Comparison of ENCODE assay signal across 1 cellular context in the genomic region with DNA sequence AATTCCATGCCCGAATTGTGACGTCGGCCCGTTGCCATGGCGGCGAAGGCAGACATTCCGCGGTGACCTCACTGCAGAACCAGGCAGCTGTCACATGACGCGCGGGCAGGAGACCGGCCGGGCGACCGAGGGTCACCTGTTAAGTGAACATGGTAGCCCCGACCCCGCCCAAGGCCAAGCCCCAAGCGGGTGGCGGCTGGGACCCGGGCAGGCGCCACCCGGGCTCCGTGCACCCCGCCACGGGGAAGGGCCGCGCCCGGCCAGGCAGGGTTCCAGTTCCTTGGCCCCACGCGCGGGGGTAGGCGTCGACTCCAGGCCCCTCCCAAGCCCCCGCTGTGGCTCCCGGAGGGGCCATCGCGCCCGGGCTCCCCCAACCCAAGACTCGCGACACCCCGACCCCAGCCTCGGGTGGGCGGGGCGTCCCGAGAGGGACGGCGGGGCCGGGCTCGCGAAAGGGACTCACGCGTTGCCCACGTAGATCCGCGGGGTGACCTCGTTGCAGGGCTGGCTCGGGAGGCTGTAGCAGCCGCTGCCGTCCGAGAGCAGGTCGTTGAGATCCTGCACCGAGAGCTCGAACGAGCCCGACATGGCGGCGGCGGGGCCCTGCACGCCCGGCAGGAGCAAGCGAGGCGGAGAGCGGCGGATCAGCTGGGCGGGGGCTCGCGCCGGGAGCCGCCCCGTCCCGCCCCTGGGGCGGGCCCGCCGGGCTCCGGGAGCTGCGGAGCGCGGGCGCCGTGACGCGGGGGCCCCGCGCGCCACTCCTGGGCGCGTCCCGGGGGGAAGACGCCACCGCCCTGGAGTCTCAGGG.
A peak's percentile ranks its signal among the peaks of the same experiment; 100 is the strongest.
TF ChIP-seq lines count a peak whose summit lies in the region.

DUSP3 (minus strand) TSS at position 641 of the 808 bp plus-strand sequence; CDS start at position 588, 53 bp downstream.

TF ChIP-seq in HepG2, 621 proteins besides CTCF, POLR2A, EP300 and RAD21 (continued from another document and continues in another):
- peak; percentile 90 for TF ChIP-seq ZBTB39 (CRISPR knock-in tag; IDR thresholded peaks at IDR 0.05)
- TF ChIP-seq ZSCAN9 (CRISPR knock-in tag; IDR thresholded peaks at IDR 0.05; ENCODE audit: borderline replicate concordance): no peak
- 0 out of 2 replicates have a peak, but pooled peaks have one; percentile 71 for TF ChIP-seq MEIS2 (CRISPR knock-in tag; IDR thresholded peaks at IDR 0.05)
- TF ChIP-seq DMAP1 (CRISPR knock-in tag; IDR thresholded peaks at IDR 0.05): peak; percentile 93
- peak; percentile 80; the same call in 1 of the 2 replicates for TF ChIP-seq ZNF761 (CRISPR knock-in tag; conservative IDR thresholded peaks at IDR 0.05)
- peak; percentile 76 for TF ChIP-seq ZNF225 (CRISPR knock-in tag; IDR thresholded peaks at IDR 0.05)
- TF ChIP-seq PCBP2 (optimal IDR thresholded peaks at IDR 0.05; ENCODE audit: low read depth, low read length, poor library complexity, severe bottlenecking): no peak
- TF ChIP-seq ZMYM4 (CRISPR knock-in tag; IDR thresholded peaks at IDR 0.05): peak; percentile 62
- peak; percentile 95 for TF ChIP-seq RFX5 (IDR thresholded peaks at IDR 0.05; ENCODE audit: low read depth, low read length)
- TF ChIP-seq ZNF713 (CRISPR knock-in tag; IDR thresholded peaks at IDR 0.05): 0 out of 2 replicates have a peak, but pooled peaks have one; percentile 77
- peak; percentile 88 for TF ChIP-seq CREM (IDR thresholded peaks at IDR 0.05)
- TF ChIP-seq CREM (CRISPR knock-in tag; IDR thresholded peaks at IDR 0.05): no peak
- TF ChIP-seq RFX3 (CRISPR knock-in tag; IDR thresholded peaks at IDR 0.05): peak; percentile 96
- TF ChIP-seq ZNF253 (CRISPR knock-in tag; IDR thresholded peaks at IDR 0.05; ENCODE audit: borderline replicate concordance): peak; percentile 88; the same call in 1 of the 2 replicates
- peak; percentile 59 for TF ChIP-seq ZNF441 (CRISPR knock-in tag; IDR thresholded peaks at IDR 0.05; ENCODE audit: borderline replicate concordance)
- TF ChIP-seq MED13 (CRISPR knock-in tag; IDR thresholded peaks at IDR 0.05): peak; percentile 51; the same call in 1 of the 2 replicates
- peak; percentile 65; the same call in 1 of the 2 replicates for TF ChIP-seq EEA1 (CRISPR knock-in tag; IDR thresholded peaks at IDR 0.05; ENCODE audit: borderline replicate concordance)
- TF ChIP-seq ZFP1 (CRISPR knock-in tag; IDR thresholded peaks at IDR 0.05): no peak
- 0 out of 2 replicates have a peak, but pooled peaks have one; percentile 73 for TF ChIP-seq ZNF275 (CRISPR knock-in tag; IDR thresholded peaks at IDR 0.05; ENCODE audit: borderline replicate concordance)
- TF ChIP-seq SKI (IDR thresholded peaks at IDR 0.05; ENCODE audit: partially characterized antibody): peak; percentile 51
- TF ChIP-seq ZNF512 (CRISPR knock-in tag; IDR thresholded peaks at IDR 0.05): no peak
- no peak for TF ChIP-seq ZNF660 (CRISPR knock-in tag; IDR thresholded peaks at IDR 0.05; ENCODE audit: borderline replicate concordance, low read depth)
- TF ChIP-seq ZNF30 (CRISPR knock-in tag; IDR thresholded peaks at IDR 0.05): peak; percentile 59; the same call in 1 of the 2 replicates
- TF ChIP-seq ASH2L (IDR thresholded peaks at IDR 0.05; ENCODE audit: insufficient read length, low read depth, low read length): peak; percentile 19
- TF ChIP-seq ZBTB42 (CRISPR knock-in tag; IDR thresholded peaks at IDR 0.05): 0 out of 2 replicates have a peak, but pooled peaks have one; percentile 12
- TF ChIP-seq, protein P1, sequence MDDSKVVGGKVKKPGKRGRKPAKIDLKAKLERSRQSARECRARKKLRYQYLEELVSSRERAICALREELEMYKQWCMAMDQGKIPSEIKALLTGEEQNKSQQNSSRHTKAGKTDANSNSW (CRISPR knock-in tag; IDR thresholded peaks at IDR 0.05; ENCODE audit: borderline replicate concordance): 0 out of 2 replicates have a peak, but pooled peaks have one; percentile 28
- no peak for TF ChIP-seq ETV5 (CRISPR knock-in tag; IDR thresholded peaks at IDR 0.05; ENCODE audit: borderline replicate concordance)
- TF ChIP-seq NFYC (CRISPR knock-in tag; IDR thresholded peaks at IDR 0.05): peak; percentile 9; the same call in 1 of the 2 replicates
- peak; percentile 79; the same call in 1 of the 2 replicates for TF ChIP-seq GLI4 (CRISPR knock-in tag; IDR thresholded peaks at IDR 0.05; ENCODE audit: borderline replicate concordance)
- TF ChIP-seq ZNF264 (CRISPR knock-in tag; IDR thresholded peaks at IDR 0.05): no peak
- TF ChIP-seq KDM2A (CRISPR knock-in tag; IDR thresholded peaks at IDR 0.05; ENCODE audit: borderline replicate concordance, low read depth): peak; percentile 86
- TF ChIP-seq RERE (CRISPR knock-in tag; IDR thresholded peaks at IDR 0.05; ENCODE audit: low read depth): peak; percentile 15; the same call in 1 of the 2 replicates
- peak; percentile 88; the same call in 1 of the 2 replicates for TF ChIP-seq ZNF350 (CRISPR knock-in tag; IDR thresholded peaks at IDR 0.05; ENCODE audit: borderline replicate concordance, low read depth)
- peak; percentile 89 for TF ChIP-seq ZNF598 (CRISPR knock-in tag; IDR thresholded peaks at IDR 0.05; ENCODE audit: borderline replicate concordance)
- TF ChIP-seq ZNF354B (CRISPR knock-in tag; IDR thresholded peaks at IDR 0.05): no peak
- TF ChIP-seq SMAD9 (CRISPR knock-in tag; IDR thresholded peaks at IDR 0.05): 0 out of 2 replicates have a peak, but pooled peaks have one; percentile 17
- TF ChIP-seq ZFP41 (CRISPR knock-in tag; IDR thresholded peaks at IDR 0.05; ENCODE audit: borderline replicate concordance): 0 out of 2 replicates have a peak, but pooled peaks have one; percentile 49
- no peak for TF ChIP-seq MBD4 (IDR thresholded peaks at IDR 0.05; ENCODE audit: borderline replicate concordance, low read length)
- TF ChIP-seq ZNF12 (CRISPR knock-in tag; IDR thresholded peaks at IDR 0.05): peak; percentile 6; the same call in 1 of the 2 replicates
- no peak for TF ChIP-seq FIP1L1 (IDR thresholded peaks at IDR 0.05; ENCODE audit: borderline replicate concordance, insufficient read depth, low read depth, low read length)
- TF ChIP-seq GMEB1 (CRISPR knock-in tag; IDR thresholded peaks at IDR 0.05; ENCODE audit: borderline replicate concordance): peak; percentile 57
- TF ChIP-seq ZNF263 (CRISPR knock-in tag; IDR thresholded peaks at IDR 0.05): 0 out of 2 replicates have a peak, but pooled peaks have one; percentile 2
- peak; percentile 50; the same call in 1 of the 2 replicates for TF ChIP-seq ZNF331 (CRISPR knock-in tag; IDR thresholded peaks at IDR 0.05)
- TF ChIP-seq ZNF547 (CRISPR knock-in tag; IDR thresholded peaks at IDR 0.05): peak; percentile 86; the same call in 1 of the 2 replicates
- TF ChIP-seq ZNF562 (CRISPR knock-in tag; IDR thresholded peaks at IDR 0.05; ENCODE audit: borderline replicate concordance): no peak
- peak; percentile 87 for TF ChIP-seq HOXA5 (CRISPR knock-in tag; IDR thresholded peaks at IDR 0.05)
- peak; percentile 82 for TF ChIP-seq ZNF710 (CRISPR knock-in tag; IDR thresholded peaks at IDR 0.05; ENCODE audit: borderline replicate concordance)
